Comparison of ENCODE assay signal across 8 cellular contexts in genomic region chr1:232805269-232806070, GRCh38. TPM values are rescaled to one million over a fixed set of nuclear protein-coding genes. Genes with fewer than 3 reads are reported as not detected.
DNase-seq lines count a peak whose midpoint lies in the region; ATAC-seq and TF ChIP-seq lines count a peak whose summit lies in the region.

Gene MAP10 (plus strand): TSS chr1:232805416. CDS start chr1:232805450, 34 bp downstream.

- H3K27me3 Mint-ChIP-seq in activated CD4-positive, alpha-beta T cell treated with anti-CD3 and anti-CD28 coated beads for 36 hours, result peaks cover 3% of the 10 kb centered on the region
- no peaks in the 10 kb centered on the region for H3K27me3 Mint-ChIP-seq in Caco-2 (ENCODE audit: insufficient read depth, unreplicated experiment)

- no peaks in the 10 kb centered on the region for H3K9me3 ChIP-seq in Caco-2

- POLR2A ChIA-PET in activated CD4-positive, alpha-beta T cell treated with anti-CD3 and anti-CD28 coated beads for 36 hours (lab: Charles Lee), result interaction anchor here (0.7 kb wide), 1 partner anchor 1142 kb away, joined by 3 read pairs; no protein-coding TSS in a partner anchor
- POLR2A ChIA-PET in Caco-2 (lab: Charles Lee), result no interaction called here

- no peaks in the 10 kb centered on the region for H3K27me3 ChIP-seq in kidney epithelial cell (ENCODE audit: control insufficient read depth, insufficient read depth, low read length)
- H3K27me3 ChIP-seq in Caco-2 (replicated peaks; ENCODE audit: control insufficient read depth, insufficient read depth, low read length), result no peaks in the 10 kb centered on the region

- ATAC-seq in HG02588 (IDR thresholded peaks at IDR 0.05; ENCODE audit: unreplicated experiment), result peak; percentile 84
- ATAC-seq in activated CD4-positive, alpha-beta T cell treated with anti-CD3 and anti-CD28 coated beads for 36 hours, result peak; percentile 92

- H3K4me3 Mint-ChIP-seq in activated CD4-positive, alpha-beta T cell treated with anti-CD3 and anti-CD28 coated beads for 36 hours, result peak within 1 kb of the TSS; percentile 79
- no peak within 1 kb of the TSS for H3K4me3 Mint-ChIP-seq in Caco-2 (ENCODE audit: unreplicated experiment)

- H3K4me3 ChIP-seq in kidney epithelial cell (ENCODE audit: low read depth, low read length) (peak within 1 kb of the TSS; percentile 49), Caco-2 (ENCODE audit: low read depth, low read length) (no peak within 1 kb of the TSS)

- intact Hi-C loops in activated CD4-positive, alpha-beta T cell treated with anti-CD3 and anti-CD28 coated beads for 36 hours (cut with DNase I, micrococcal nuclease), result loop anchor here (1.0 to 10.0 kb wide), 4 partner anchors 139 to 175 kb away; partner anchors contain the start of genes SIPA1L2 (in 2 of the 2) and NTPCR (in 1 of the 2)
- intact Hi-C loops in Caco-2 (cut with micrococcal nuclease; ENCODE audit: unreplicated experiment), result loop anchor here (2.0 kb wide), 1 partner anchor 25 kb away; no protein-coding TSS in a partner anchor

- TF ChIP-seq CTCF in kidney epithelial cell (IDR thresholded peaks at IDR 0.05; ENCODE audit: insufficient read depth, low read length, poor library complexity, severe bottlenecking) (no peak), Caco-2 (IDR thresholded peaks at IDR 0.05; ENCODE audit: insufficient read depth in 1 of 2, low read depth in 1 of 2, low read length in 1 of 2, severe bottlenecking in 1 of 2, unreplicated experiment in 1 of 2) (no peak)

- H3K4me1 ChIP-seq in Caco-2, result peaks cover 10% of the 10 kb centered on the region

- H3K9me3 Mint-ChIP-seq in activated CD4-positive, alpha-beta T cell treated with anti-CD3 and anti-CD28 coated beads for 36 hours (ENCODE audit: low read depth), result peaks cover 24% of the 10 kb centered on the region
- no peaks in the 10 kb centered on the region for H3K9me3 Mint-ChIP-seq in Caco-2 (ENCODE audit: unreplicated experiment)

- CTCF ChIA-PET in activated CD4-positive, alpha-beta T cell treated with anti-CD3 and anti-CD28 coated beads for 36 hours (lab: Charles Lee), result interaction anchor here (1.1 kb wide), 1 partner anchor 146 kb away, joined by 3 read pairs; no protein-coding TSS in a partner anchor
- CTCF ChIA-PET in Caco-2 (lab: Charles Lee), result no interaction called here

- peak within 1 kb of the TSS; percentile 86 for H3K27ac Mint-ChIP-seq in activated CD4-positive, alpha-beta T cell treated with anti-CD3 and anti-CD28 coated beads for 36 hours
- no peak within 1 kb of the TSS for H3K27ac Mint-ChIP-seq in Caco-2 (ENCODE audit: unreplicated experiment)

- H3K36me3 ChIP-seq in kidney epithelial cell (ENCODE audit: control insufficient read depth, insufficient read depth, low read length), result no peaks in the 10 kb centered on the region
- no peaks in the 10 kb centered on the region for H3K36me3 ChIP-seq in Caco-2 (ENCODE audit: control insufficient read depth, insufficient read depth, low read length)

- peaks cover 23% of the 10 kb centered on the region for H3K4me1 Mint-ChIP-seq in activated CD4-positive, alpha-beta T cell treated with anti-CD3 and anti-CD28 coated beads for 36 hours
- H3K4me1 Mint-ChIP-seq in Caco-2 (ENCODE audit: low read depth, unreplicated experiment), result peaks cover 12% of the 10 kb centered on the region

- no TSS peak for BruUV-seq in Caco-2 (replicated peaks; lab: Mats Ljungman, UMichigan)

- peak; percentile 41 for DNase-seq in GM04504 (ENCODE audit: low read depth)
- peak; percentile 33 for DNase-seq in NCI-H2081 treated with DMSO at 0.1 percent for 48 hours (lab: John Stamatoyannopoulos, UW)
- DNase-seq in activated CD4-positive, alpha-beta T cell treated with anti-CD3 and anti-CD28 coated beads for 36 hours, result peak; percentile 89
- DNase-seq in cerebellum (ENCODE audit: low spot score), result peak; percentile 63
- peak; percentile 28 for DNase-seq in kidney epithelial cell (ENCODE audit: low read depth)
- DNase-seq in stimulated activated CD4-positive, alpha-beta T cell treated with anti-CD3 and anti-CD28 coated beads, Interleukin-15, amount 100 ng/mL, for 24 hours, result peak; percentile 84
- no peak for DNase-seq in Caco-2

- H3K36me3 Mint-ChIP-seq in activated CD4-positive, alpha-beta T cell treated with anti-CD3 and anti-CD28 coated beads for 36 hours (ENCODE audit: low read depth), result peaks cover 14% of the 10 kb centered on the region
- H3K36me3 Mint-ChIP-seq in Caco-2 (ENCODE audit: insufficient read depth, unreplicated experiment), result no peaks in the 10 kb centered on the region

RNA-seq across cellular contexts. Expression of gene MAP10, which starts in this region (rescaled TPM):
- total RNA-seq in activated CD4-positive, alpha-beta T cell treated with anti-CD3 and anti-CD28 coated beads for 36 hours, result 1 to 10 TPM; 1.4 to 1.5 TPM
- total RNA-seq in cerebellum (4.4 TPM), kidney epithelial cell (3.7 and 5.5 TPM in 2 replicates), Caco-2 (2022) (not detected in 2 replicates)

Comparison
In these comparisons a context has a peak if more than half of its experiments do, and no peak if none do; other contexts are left out.
1. DNase-seq: peak in GM04504 (single experiment), NCI-H2081 treated with DMSO at 0.1 percent for 48 hours (single experiment), activated CD4-positive, alpha-beta T cell treated with anti-CD3 and anti-CD28 coated beads for 36 hours (single experiment), cerebellum (single experiment), kidney epithelial cell (single experiment) and stimulated activated CD4-positive, alpha-beta T cell treated with anti-CD3 and anti-CD28 coated beads, Interleukin-15, amount 100 ng/mL, for 24 hours (single experiment); none in Caco-2 (0 of 2).